In the genomic region with DNA sequence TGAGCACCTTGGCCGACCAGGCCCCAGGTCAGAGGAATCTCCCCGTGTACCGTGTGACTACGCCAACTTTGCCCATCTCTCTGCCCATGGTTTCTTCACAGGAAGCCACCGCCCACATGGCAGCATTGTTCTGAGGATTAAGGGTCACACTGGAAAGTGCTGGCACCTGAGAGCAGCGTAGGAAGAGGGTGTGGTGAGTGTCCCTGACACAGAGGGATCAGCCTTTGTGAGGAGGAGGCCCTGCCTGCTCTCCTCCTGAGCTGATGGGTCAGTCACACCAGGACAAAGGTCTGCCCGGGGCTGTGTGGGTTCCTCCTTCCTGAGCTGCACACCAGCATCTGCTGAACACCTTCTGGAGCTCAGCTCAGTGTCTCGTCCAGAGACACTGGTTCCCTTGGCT, we compare ENCODE assay signal across 20 cellular contexts. TPM values are rescaled to one million over a fixed set of nuclear protein-coding genes. Genes with fewer than 3 reads are reported as not detected.
DNase-seq lines count a peak whose midpoint lies in the region; ATAC-seq and TF ChIP-seq lines count a peak whose summit lies in the region.
"Had no signal": no experiment of that assay in that cellular context is flagged by ENCODE, and none has a peak within 500 bp of the region (broad histone marks: within the 10 kb centered on the region; RNA-seq: fewer than 3 reads in every experiment).

No MANE protein-coding gene starts in this region.

- CTCF ChIA-PET in HEK293 (lab: Yijun Ruan, JAX): interaction anchor here (0.5 to 0.6 kb wide), 2 partner anchors 17 to 558 kb away, joined by 3 read pairs; no protein-coding TSS in a partner anchor

- POLR2A ChIA-PET in HEK293 (lab: Yijun Ruan, JAX): no interaction called here

- H3K4me1 ChIP-seq in HEK293 (ENCODE audit: control insufficient read depth, insufficient read depth, low read length): no peaks in the 10 kb centered on the region
- peaks cover 0 to 17% (median 2%) of the 10 kb centered on the region in 4 donors for H3K4me1 ChIP-seq in Peyer's patch
- no peaks in the 10 kb centered on the region for H3K4me1 ChIP-seq in osteoblast (ENCODE audit: insufficient read depth, low read length)
- no peaks in the 10 kb centered on the region for H3K4me1 ChIP-seq in left ventricle myocardium inferior
- H3K4me1 ChIP-seq: BE2C had no signal

- no peak overlapping the region for H3K4me3 ChIP-seq in HEK293 (ENCODE audit: low read depth, low read length)
- H3K4me3 ChIP-seq in Peyer's patch: no peak overlapping the region
- H3K4me3 ChIP-seq in osteoblast (ENCODE audit: insufficient read depth, low read length): no peak overlapping the region
- H3K4me3 ChIP-seq in left ventricle myocardium inferior: no peak overlapping the region
- H3K4me3 ChIP-seq: SK-N-MC had no signal

- H3K36me3 ChIP-seq in HEK293 (ENCODE audit: control insufficient read depth in 2 of 2, insufficient read depth in 1 of 2, low read length in 2 of 2) (no peaks in the 10 kb centered on the region), Peyer's patch (no peaks in the 10 kb centered on the region), osteoblast (ENCODE audit: insufficient read depth, low read length) (no peaks in the 10 kb centered on the region), left ventricle myocardium inferior (no peaks in the 10 kb centered on the region)
- H3K36me3 ChIP-seq: BE2C had no signal

- TF ChIP-seq POLR2A in Peyer's patch (IDR thresholded peaks at IDR 0.05): no peak

- peak; percentile 98 for ATAC-seq in left colon

- H3K79me2 ChIP-seq in osteoblast (ENCODE audit: insufficient read depth, low read length): no peaks in the 10 kb centered on the region

- TF ChIP-seq CTCF in HEK293 (tag by site-specific recombination; IDR thresholded peaks at IDR 0.05): no peak
- TF ChIP-seq CTCF in Peyer's patch (IDR thresholded peaks at IDR 0.05): no peak
- TF ChIP-seq CTCF in osteoblast (IDR thresholded peaks at IDR 0.05; ENCODE audit: extremely low read depth, low read depth, low read length): no peak
- TF ChIP-seq CTCF in left ventricle myocardium inferior (IDR thresholded peaks at IDR 0.05; ENCODE audit: borderline replicate concordance): no peak

- no peak overlapping the region for H2AFZ ChIP-seq in osteoblast (ENCODE audit: low read length)

- no peaks in the 10 kb centered on the region for H4K20me1 ChIP-seq in osteoblast (ENCODE audit: insufficient read depth, low read length)

- H3K9me3 ChIP-seq in HEK293 (ENCODE audit: control insufficient read depth, insufficient read depth, low read depth, low read length) (no peaks in the 10 kb centered on the region), Peyer's patch (no peaks in the 10 kb centered on the region), osteoblast (ENCODE audit: low read depth, low read length) (no peaks in the 10 kb centered on the region), left ventricle myocardium inferior (replicated peaks) (peaks cover 4% of the 10 kb centered on the region)
- H3K9me3 ChIP-seq: BE2C, Caco-2 had no signal

- intact Hi-C loops in left colon (cut with DNase I, micrococcal nuclease): no loop called here
- intact Hi-C loops in posterior cingulate gyrus (cut with DNase I): no loop called here
- intact Hi-C loops in left ventricle myocardium inferior (cut with micrococcal nuclease): no loop called here

- peak in 2 of 3 donors; percentile 82 to 88 for DNase-seq in Peyer's patch
- peak; percentile 25 to 38 for DNase-seq in left colon
- peak; percentile 62 for DNase-seq in osteoblast (ENCODE audit: insufficient read length, low spot score, missing footprints)
- no peak for DNase-seq in posterior cingulate gyrus
- DNase-seq in left ventricle myocardium inferior: no peak
- no peak for DNase-seq in GM19240 (ENCODE audit: insufficient read length, low spot score)
- DNase-seq in NCI-H187 treated with DMSO at 0.1 percent for 48 hours (lab: John Stamatoyannopoulos, UW): no peak
- DNase-seq: BE2C; Caco-2; CD4-positive, alpha-beta T cell; H7; KBM-7; NCI-H187; NCI-H2171; NCI-H446; NCI-H526 treated with DMSO at 0.1 percent for 48 hours; NK-92 treated with Interleukin-12 subunit alpha and Interleukin-12 subunit beta, amount 100 ng/mL, for 24 hours; SHP77 had no signal

- H3K27me3 ChIP-seq in Peyer's patch (no peaks in the 10 kb centered on the region), osteoblast (ENCODE audit: insufficient read depth, low read length) (peaks cover 28% of the 10 kb centered on the region), left ventricle myocardium inferior (ENCODE audit: low read depth) (peaks cover 33% of the 10 kb centered on the region)
- H3K27me3 ChIP-seq: BE2C had no signal

- H3K4me2 ChIP-seq in osteoblast (ENCODE audit: insufficient read depth, low read length): no peak overlapping the region

- H3K27ac ChIP-seq in HEK293 (ENCODE audit: extremely low read depth, low read depth, low read length) (no peak overlapping the region), Peyer's patch (peak overlapping the region in 2 of 4 donors; percentile 72 to 83), osteoblast (ENCODE audit: low read depth, low read length) (no peak overlapping the region), left ventricle myocardium inferior (replicated peaks) (no peak overlapping the region)
- H3K27ac ChIP-seq: SK-N-MC had no signal

TF ChIP-seq in HEK293, 187 proteins besides CTCF, POLR2A, EP300 and RAD21:
- TF ChIP-seq EGR2 (tag by site-specific recombination; IDR thresholded peaks at IDR 0.05; ENCODE audit: low read depth) (0 out of 2 replicates have a peak, but pooled peaks have one; percentile 19), ZNF302 (tag by site-specific recombination; IDR thresholded peaks at IDR 0.05; ENCODE audit: low read depth) (no peak), ZNF423 (tag by site-specific recombination; IDR thresholded peaks at IDR 0.05) (no peak)
TF ChIP-seq in HEK293: peak in this region for 1.

RNA-seq across cellular contexts. Expression of a gene that starts 32.2 kb away (rescaled TPM):
- total RNA-seq in Peyer's patch (100 to 1,000 TPM in 3 of 4 donors, 1 to 10 TPM in 1; 4.1 to 732 (median 555) TPM), left colon (10 to 100 TPM; 16.8 to 35.7 TPM), osteoblast (not detected in 2 replicates), left ventricle myocardium inferior (not detected)
- total RNA-seq: CD4-positive, alpha-beta T cell had no signal

Comparison
In these comparisons a context has a peak if more than half of its experiments do, and no peak if none do; other contexts are left out.
1. DNase-seq: peak in Peyer's patch (2 of 3), left colon (2 of 2) and osteoblast (single experiment); none in posterior cingulate gyrus (0 of 10), left ventricle myocardium inferior (single experiment), GM19240 (single experiment) and NCI-H187 treated with DMSO at 0.1 percent for 48 hours (single experiment).